23 cellular contexts compared by ENCODE assay signal in the genomic region with DNA sequence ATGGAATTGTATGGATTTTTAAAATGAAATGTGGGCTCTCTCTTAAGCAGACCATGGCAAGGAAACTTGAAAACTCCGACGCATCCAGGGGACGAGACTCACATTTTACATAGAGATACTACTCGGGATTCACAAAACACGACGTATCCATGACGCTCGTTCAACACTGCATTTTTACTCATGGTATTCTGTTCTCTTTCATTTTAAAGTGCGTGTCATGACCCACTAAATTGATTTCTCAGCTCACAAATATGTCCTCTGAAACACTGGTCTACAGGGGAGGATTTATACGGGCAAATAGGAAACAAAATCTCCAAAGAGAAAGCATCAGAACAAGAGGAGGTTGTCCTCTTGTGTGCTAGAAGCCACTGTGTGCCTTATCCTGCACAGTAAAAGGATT.
DNase-seq lines count a peak whose midpoint lies in the region; ATAC-seq, FAIRE-seq and TF ChIP-seq lines count a peak whose summit lies in the region.
"Had no signal": no experiment of that assay in that cellular context is flagged by ENCODE, and none has a peak within 500 bp of the region (broad histone marks: within the 10 kb centered on the region; RNA-seq: fewer than 3 reads in every experiment).

No MANE protein-coding gene starts in this region.

- H3K4me3 ChIP-seq in SK-N-SH (ENCODE audit: low read depth in 2 of 2, low read length in 1 of 2) (no peak overlapping the region), bronchial epithelial cell (ENCODE audit: low read depth, low read length) (no peak overlapping the region), osteoblast (ENCODE audit: insufficient read depth, low read length) (no peak overlapping the region), Peyer's patch (no peak overlapping the region)

- H3K79me2 ChIP-seq in SK-N-SH (ENCODE audit: insufficient read depth) (no peaks in the 10 kb centered on the region), osteoblast (ENCODE audit: insufficient read depth, low read length) (no peaks in the 10 kb centered on the region)

- H2AFZ ChIP-seq in SK-N-SH (ENCODE audit: low read depth) (no peak overlapping the region), osteoblast (ENCODE audit: low read length) (peak overlapping the region; percentile 17)

- no peaks in the 10 kb centered on the region for H3K36me3 ChIP-seq in SK-N-SH (replicated peaks in 1 of 2; ENCODE audit: control insufficient read depth in 1 of 2, insufficient read depth in 2 of 2, low read length in 1 of 2)
- no peaks in the 10 kb centered on the region for H3K36me3 ChIP-seq in bronchial epithelial cell (ENCODE audit: control insufficient read depth, insufficient read depth, low read length)
- H3K36me3 ChIP-seq in osteoblast (ENCODE audit: insufficient read depth, low read length) = no peaks in the 10 kb centered on the region
- H3K36me3 ChIP-seq in Peyer's patch = no peaks in the 10 kb centered on the region

- WGBS in SK-N-SH (ENCODE audit: low lambda C conversion rate) = 83% methylated on average over 10 of the region's 10 CpGs

- H4K20me1 ChIP-seq in SK-N-SH (ENCODE audit: insufficient read depth) (no peaks in the 10 kb centered on the region), osteoblast (ENCODE audit: insufficient read depth, low read length) (no peaks in the 10 kb centered on the region)

- TF ChIP-seq RAD21 in SK-N-SH (IDR thresholded peaks at IDR 0.05; ENCODE audit: low read length) = no peak

- FAIRE-seq in bronchial epithelial cell (lab: Jason Lieb, UNC) = peak; percentile 43
- FAIRE-seq: GM18507, H1 had no signal

- peaks cover 24% of the 10 kb centered on the region for H3F3A ChIP-seq in SK-N-SH (replicated peaks; ENCODE audit: insufficient read depth)

- DNase-seq in SK-N-SH (no peak), bronchial epithelial cell (ENCODE audit: low read depth) (no peak), osteoblast (ENCODE audit: insufficient read length, low spot score, missing footprints) (no peak), NCI-H2171 (lab: John Stamatoyannopoulos, UW) (no peak), Peyer's patch (no peak)
- DNase-seq: AML-193; C1 segment of cervical spinal cord; CD8-positive, alpha-beta T cell; DMS153; GDM1; Karpas-422; NCI-H1694; NCI-H2081; NCI-H2171 treated with DMSO at 0.1 percent for 48 hours; NCI-H524 treated with DMSO at 0.1 percent for 48 hours; RPMI8226; SHP77 treated with DMSO at 0.1 percent for 48 hours had no signal

- no peak for TF ChIP-seq EP300 in SK-N-SH (IDR thresholded peaks at IDR 0.05; ENCODE audit: borderline replicate concordance in 1 of 2, low read depth in 1 of 2, low read length in 1 of 2)

- CTCF ChIA-PET in SK-N-SH (lab: Yijun Ruan, JAX) = no interaction called here

- H3K4me2 ChIP-seq in SK-N-SH (no peak overlapping the region), osteoblast (ENCODE audit: insufficient read depth, low read length) (no peak overlapping the region)

- H3K9ac ChIP-seq in SK-N-SH = no peak overlapping the region

- H3K4me1 ChIP-seq in SK-N-SH (ENCODE audit: control insufficient read depth in 1 of 2, insufficient read depth in 2 of 2, low read depth in 1 of 2, low read length in 1 of 2) (peaks cover 39 to 56% of the 10 kb centered on the region in 2 experiments), osteoblast (ENCODE audit: insufficient read depth, low read length) (peaks cover 28% of the 10 kb centered on the region), Peyer's patch (no peaks in the 10 kb centered on the region)

- H3K27me3 ChIP-seq in SK-N-SH (ENCODE audit: insufficient read depth) (no peaks in the 10 kb centered on the region), bronchial epithelial cell (ENCODE audit: control insufficient read depth, insufficient read depth, low read length) (no peaks in the 10 kb centered on the region), osteoblast (ENCODE audit: insufficient read depth, low read length) (no peaks in the 10 kb centered on the region), Peyer's patch (no peaks in the 10 kb centered on the region)

- ATAC-seq in SK-N-SH treated with all-trans-retinoic acid at 6 μM for 48 hours = peak; percentile 2; the same call in 2 of the 3 replicates
- no peak for ATAC-seq in HG02852 (IDR thresholded peaks at IDR 0.05; ENCODE audit: unreplicated experiment)
- no peak for ATAC-seq in GM21515 (IDR thresholded peaks at IDR 0.05; ENCODE audit: unreplicated experiment)
- ATAC-seq: CD8-positive, alpha-beta T cell had no signal

- TF ChIP-seq CTCF in SK-N-SH (IDR thresholded peaks at IDR 0.05) (no peak), bronchial epithelial cell (IDR thresholded peaks at IDR 0.05; ENCODE audit: insufficient read depth, low read length, severe bottlenecking) (no peak), osteoblast (IDR thresholded peaks at IDR 0.05; ENCODE audit: extremely low read depth, low read depth, low read length) (no peak), Peyer's patch (IDR thresholded peaks at IDR 0.05) (no peak)

- no peaks in the 10 kb centered on the region for H3K9me2 ChIP-seq in SK-N-SH

- TF ChIP-seq POLR2A in Peyer's patch (IDR thresholded peaks at IDR 0.05) = no peak

- H3K9me3 ChIP-seq in SK-N-SH (no peaks in the 10 kb centered on the region), osteoblast (ENCODE audit: low read depth, low read length) (no peaks in the 10 kb centered on the region), Peyer's patch (no peaks in the 10 kb centered on the region)

- POLR2A ChIA-PET in SK-N-SH (lab: Yijun Ruan, JAX) = no interaction called here

- H3K27ac ChIP-seq in SK-N-SH (ENCODE audit: low read depth in 2 of 2, low read length in 1 of 2) = no peak overlapping the region
- H3K27ac ChIP-seq in osteoblast (ENCODE audit: low read depth, low read length) = no peak overlapping the region
- H3K27ac ChIP-seq in Peyer's patch = no peak overlapping the region
- H3K27ac ChIP-seq: 22Rv1 had no signal

TF ChIP-seq in SK-N-SH treated with all-trans-retinoic acid at 6 μM for 48 hours, 23 proteins besides CTCF, POLR2A, EP300 and RAD21 (continues in another document):
- TF ChIP-seq ZFP3 (CRISPR knock-in tag; IDR thresholded peaks at IDR 0.05) (no peak), ZNF565 (CRISPR knock-in tag; conservative IDR thresholded peaks at IDR 0.05; ENCODE audit: low read depth) (no peak), TOX (CRISPR knock-in tag; IDR thresholded peaks at IDR 0.05; ENCODE audit: borderline replicate concordance) (no peak)
- TF ChIP-seq, protein P1, sequence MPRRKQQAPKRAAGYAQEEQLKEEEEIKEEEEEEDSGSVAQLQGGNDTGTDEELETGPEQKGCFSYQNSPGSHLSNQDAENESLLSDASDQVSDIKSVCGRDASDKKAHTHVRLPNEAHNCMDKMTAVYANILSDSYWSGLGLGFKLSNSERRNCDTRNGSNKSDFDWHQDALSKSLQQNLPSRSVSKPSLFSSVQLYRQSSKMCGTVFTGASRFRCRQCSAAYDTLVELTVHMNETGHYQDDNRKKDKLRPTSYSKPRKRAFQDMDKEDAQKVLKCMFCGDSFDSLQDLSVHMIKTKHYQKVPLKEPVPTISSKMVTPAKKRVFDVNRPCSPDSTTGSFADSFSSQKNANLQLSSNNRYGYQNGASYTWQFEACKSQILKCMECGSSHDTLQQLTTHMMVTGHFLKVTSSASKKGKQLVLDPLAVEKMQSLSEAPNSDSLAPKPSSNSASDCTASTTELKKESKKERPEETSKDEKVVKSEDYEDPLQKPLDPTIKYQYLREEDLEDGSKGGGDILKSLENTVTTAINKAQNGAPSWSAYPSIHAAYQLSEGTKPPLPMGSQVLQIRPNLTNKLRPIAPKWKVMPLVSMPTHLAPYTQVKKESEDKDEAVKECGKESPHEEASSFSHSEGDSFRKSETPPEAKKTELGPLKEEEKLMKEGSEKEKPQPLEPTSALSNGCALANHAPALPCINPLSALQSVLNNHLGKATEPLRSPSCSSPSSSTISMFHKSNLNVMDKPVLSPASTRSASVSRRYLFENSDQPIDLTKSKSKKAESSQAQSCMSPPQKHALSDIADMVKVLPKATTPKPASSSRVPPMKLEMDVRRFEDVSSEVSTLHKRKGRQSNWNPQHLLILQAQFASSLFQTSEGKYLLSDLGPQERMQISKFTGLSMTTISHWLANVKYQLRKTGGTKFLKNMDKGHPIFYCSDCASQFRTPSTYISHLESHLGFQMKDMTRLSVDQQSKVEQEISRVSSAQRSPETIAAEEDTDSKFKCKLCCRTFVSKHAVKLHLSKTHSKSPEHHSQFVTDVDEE (CRISPR knock-in tag; IDR thresholded peaks at IDR 0.05) = no peak

TF ChIP-seq in SK-N-SH, 30 proteins besides CTCF, POLR2A, EP300 and RAD21:
- TF ChIP-seq, protein P2, sequence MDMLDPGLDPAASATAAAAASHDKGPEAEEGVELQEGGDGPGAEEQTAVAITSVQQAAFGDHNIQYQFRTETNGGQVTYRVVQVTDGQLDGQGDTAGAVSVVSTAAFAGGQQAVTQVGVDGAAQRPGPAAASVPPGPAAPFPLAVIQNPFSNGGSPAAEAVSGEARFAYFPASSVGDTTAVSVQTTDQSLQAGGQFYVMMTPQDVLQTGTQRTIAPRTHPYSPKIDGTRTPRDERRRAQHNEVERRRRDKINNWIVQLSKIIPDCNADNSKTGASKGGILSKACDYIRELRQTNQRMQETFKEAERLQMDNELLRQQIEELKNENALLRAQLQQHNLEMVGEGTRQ (IDR thresholded peaks at IDR 0.05; ENCODE audit: borderline replicate concordance, low read depth, low read length) = no peak
